In the genomic region with DNA sequence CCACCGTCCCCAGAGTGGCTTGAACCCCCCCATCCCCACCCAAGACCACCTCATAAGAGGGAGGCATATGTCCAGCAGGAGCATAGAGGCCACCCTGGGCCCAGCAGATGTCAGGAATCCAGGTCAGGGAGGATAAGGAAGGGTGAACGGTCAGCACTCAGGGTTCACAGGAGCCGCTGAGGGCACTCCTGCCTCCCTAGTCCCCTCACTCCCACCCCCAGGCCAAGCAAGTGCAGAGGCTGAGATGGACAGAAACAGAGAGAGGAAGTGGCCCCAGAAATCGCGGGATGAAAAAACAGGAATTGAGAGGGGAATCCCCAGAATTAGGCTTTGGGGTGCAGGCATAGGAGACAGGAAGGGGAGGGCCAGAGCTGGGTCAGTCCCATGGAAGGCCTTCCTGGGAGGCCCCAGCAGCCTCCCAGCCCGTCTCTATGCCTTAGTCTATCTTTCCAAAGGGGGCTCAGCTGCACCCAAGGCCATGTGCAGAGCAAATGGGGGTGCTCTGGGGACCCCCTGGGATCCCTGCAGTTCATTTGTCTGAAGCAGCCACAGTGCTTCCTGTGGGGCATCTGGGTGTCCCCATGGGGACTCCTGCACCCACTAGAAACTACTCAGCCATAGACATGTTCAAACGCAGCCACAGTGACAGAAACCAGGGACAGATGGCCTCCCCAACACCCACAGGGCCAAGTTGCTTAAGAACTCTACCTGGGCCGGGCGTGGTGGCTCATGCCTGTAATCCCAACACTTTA, we compare ENCODE assay signal across 8 cellular contexts. TPM values are rescaled to one million over a fixed set of nuclear protein-coding genes. Genes with fewer than 3 reads are reported as not detected.
A peak's percentile ranks its signal among the peaks of the same experiment; 100 is the strongest.
DNase-seq lines count a peak whose midpoint lies in the region; ATAC-seq and TF ChIP-seq lines count a peak whose summit lies in the region.

No MANE protein-coding gene starts in this region.

- H3K27me3 Mint-ChIP-seq in activated T-cell treated with anti-CD3 and anti-CD28 coated beads, Interleukin-2, amount 50 U/mL, for 24 hours = no peaks in the 10 kb centered on the region
- H3K27me3 Mint-ChIP-seq in T-helper 17 cell = no peaks in the 10 kb centered on the region

- H3K4me1 ChIP-seq in hepatocyte (ENCODE audit: insufficient read depth) (peaks cover 12% of the 10 kb centered on the region), thymus (ENCODE audit: control insufficient read depth, insufficient read depth, low read length) (peaks cover 27% of the 10 kb centered on the region)

- peak overlapping the region; percentile 84 for H3K4me2 ChIP-seq in hepatocyte

- peaks cover 32% of the 10 kb centered on the region for H3K79me2 ChIP-seq in hepatocyte

- no peaks in the 10 kb centered on the region for H3K9me3 ChIP-seq in T-helper 17 cell (ENCODE audit: control insufficient read depth, low read length, poor library complexity, severe bottlenecking)
- no peaks in the 10 kb centered on the region for H3K9me3 ChIP-seq in hepatocyte (ENCODE audit: low read depth)
- no peaks in the 10 kb centered on the region for H3K9me3 ChIP-seq in thymus (ENCODE audit: control insufficient read depth)

- peaks cover 26% of the 10 kb centered on the region for H4K20me1 ChIP-seq in hepatocyte (ENCODE audit: insufficient read depth, poor library complexity, severe bottlenecking)

- TF ChIP-seq CTCF in hepatocyte (IDR thresholded peaks at IDR 0.05; ENCODE audit: poor library complexity) = no peak

- H3K27ac ChIP-seq in hepatocyte (peak overlapping the region; percentile 92), thymus (ENCODE audit: low read depth) (peak overlapping the region; percentile 25)

- no peak for DNase-seq in activated T-cell treated with anti-CD3 and anti-CD28 coated beads, Interleukin-2, amount 50 U/mL, for 24 hours
- no peak for DNase-seq in activated T-cell treated with anti-CD3 and anti-CD28 coated beads, Interleukin-2, amount 50 U/mL, for 1 hour
- DNase-seq in T-helper 17 cell (no peak), hepatocyte (ENCODE audit: low spot score) (no peak), NCI-H1092 treated with DMSO at 0.1 percent for 48 hours (lab: John Stamatoyannopoulos, UW) (no peak), NCI-H1417 treated with DMSO at 0.1 percent for 48 hours (lab: John Stamatoyannopoulos, UW) (no peak)

- ATAC-seq in HG02759 (IDR thresholded peaks at IDR 0.05; ENCODE audit: unreplicated experiment) (peak; percentile 59), T-helper 17 cell (no peak)

- H3K9me2 ChIP-seq in hepatocyte (replicated peaks; ENCODE audit: insufficient read depth) = no peaks in the 10 kb centered on the region

- WGBS in hepatocyte (ENCODE audit: low lambda C conversion rate, missing lambda C conversion rate) = 74% methylated on average over 9 of the region's 9 CpGs
- 64% methylated on average over 9 of the region's 9 CpGs for WGBS in thymus

- H3K36me3 ChIP-seq in hepatocyte (replicated peaks; ENCODE audit: insufficient read depth, low read depth) = no peaks in the 10 kb centered on the region
- H3K36me3 ChIP-seq in thymus (ENCODE audit: control insufficient read depth, insufficient read depth) = peaks cover 30% of the 10 kb centered on the region

- H3K4me3 ChIP-seq in hepatocyte = no peak overlapping the region
- H3K4me3 ChIP-seq in thymus (ENCODE audit: low read length) = peak overlapping the region; percentile 93

- peaks cover 47% of the 10 kb centered on the region for H3K36me3 Mint-ChIP-seq in activated T-cell treated with anti-CD3 and anti-CD28 coated beads, Interleukin-2, amount 50 U/mL, for 24 hours (ENCODE audit: low read depth)
- peaks cover 7% of the 10 kb centered on the region for H3K36me3 Mint-ChIP-seq in T-helper 17 cell (ENCODE audit: low read depth)

- peaks cover 42% of the 10 kb centered on the region for H3K4me1 Mint-ChIP-seq in activated T-cell treated with anti-CD3 and anti-CD28 coated beads, Interleukin-2, amount 50 U/mL, for 24 hours (ENCODE audit: low read depth)
- peaks cover 22% of the 10 kb centered on the region for H3K4me1 Mint-ChIP-seq in T-helper 17 cell

- no peak overlapping the region for H2AFZ ChIP-seq in hepatocyte

- peaks cover 3% of the 10 kb centered on the region for H3K9me3 Mint-ChIP-seq in activated T-cell treated with anti-CD3 and anti-CD28 coated beads, Interleukin-2, amount 50 U/mL, for 24 hours

- H3K27ac Mint-ChIP-seq in activated T-cell treated with anti-CD3 and anti-CD28 coated beads, Interleukin-2, amount 50 U/mL, for 24 hours = peak overlapping the region; percentile 89
- peak overlapping the region; percentile 72 for H3K27ac Mint-ChIP-seq in T-helper 17 cell

- peak overlapping the region; percentile 85 for H3K4me3 Mint-ChIP-seq in activated T-cell treated with anti-CD3 and anti-CD28 coated beads, Interleukin-2, amount 50 U/mL, for 24 hours
- H3K4me3 Mint-ChIP-seq in T-helper 17 cell = peak overlapping the region; percentile 81

- H3K27me3 ChIP-seq in hepatocyte (no peaks in the 10 kb centered on the region), thymus (ENCODE audit: control insufficient read depth, insufficient read depth) (no peaks in the 10 kb centered on the region)

RNA-seq across cellular contexts. Expression of gene CMTM3, which starts 1.7 kb away (rescaled TPM):
- total RNA-seq in T-helper 17 cell (10 to 100 TPM; 60.5 to 74.6 TPM), hepatocyte (28.3 and 32.5 TPM in 2 replicates)
- polyA plus RNA-seq in hepatocyte (55.1 and 75.1 TPM in 2 replicates), thymus (55.4 TPM)

RNA-seq across cellular contexts. Expression of gene CMTM2, which starts 26.9 kb away (rescaled TPM):
- under 1 TPM in 1 of 2 donors, not detected in 1; 0.70 TPM for total RNA-seq in T-helper 17 cell
- total RNA-seq in hepatocyte = not detected in 2 replicates
- 0.32 and 0.60 TPM in 2 replicates for polyA plus RNA-seq in hepatocyte
- 1.3 TPM for polyA plus RNA-seq in thymus

RNA-seq across cellular contexts. Expression of gene CMTM1, which starts 39.9 kb away (rescaled TPM):
- total RNA-seq in T-helper 17 cell (1 to 10 TPM; 3.3 to 3.6 TPM), hepatocyte (1.4 TPM in 1 of 2 replicates, not detected in the other)
- polyA plus RNA-seq in hepatocyte (1.8 and 2.9 TPM in 2 replicates), thymus (0.64 TPM)

RNA-seq across cellular contexts. Expression of gene CKLF, which starts 53.8 kb away (rescaled TPM):
- total RNA-seq in T-helper 17 cell = 10 to 100 TPM; 41.6 to 42.5 TPM
- total RNA-seq in hepatocyte = 39.9 and 69.1 TPM in 2 replicates
- polyA plus RNA-seq in hepatocyte = 50.7 and 53.5 TPM in 2 replicates
- 53.8 TPM for polyA plus RNA-seq in thymus

RNA-seq across cellular contexts. Expression of gene TK2, which starts 56.3 kb away (rescaled TPM):
- total RNA-seq in T-helper 17 cell (1 to 10 TPM; 7.1 to 9.4 TPM), hepatocyte (14.3 and 15.9 TPM in 2 replicates)
- polyA plus RNA-seq in hepatocyte (10.1 and 12.5 TPM in 2 replicates), thymus (15.9 TPM)
